Comparison of ENCODE assay signal across 12 cellular contexts in the genomic region with DNA sequence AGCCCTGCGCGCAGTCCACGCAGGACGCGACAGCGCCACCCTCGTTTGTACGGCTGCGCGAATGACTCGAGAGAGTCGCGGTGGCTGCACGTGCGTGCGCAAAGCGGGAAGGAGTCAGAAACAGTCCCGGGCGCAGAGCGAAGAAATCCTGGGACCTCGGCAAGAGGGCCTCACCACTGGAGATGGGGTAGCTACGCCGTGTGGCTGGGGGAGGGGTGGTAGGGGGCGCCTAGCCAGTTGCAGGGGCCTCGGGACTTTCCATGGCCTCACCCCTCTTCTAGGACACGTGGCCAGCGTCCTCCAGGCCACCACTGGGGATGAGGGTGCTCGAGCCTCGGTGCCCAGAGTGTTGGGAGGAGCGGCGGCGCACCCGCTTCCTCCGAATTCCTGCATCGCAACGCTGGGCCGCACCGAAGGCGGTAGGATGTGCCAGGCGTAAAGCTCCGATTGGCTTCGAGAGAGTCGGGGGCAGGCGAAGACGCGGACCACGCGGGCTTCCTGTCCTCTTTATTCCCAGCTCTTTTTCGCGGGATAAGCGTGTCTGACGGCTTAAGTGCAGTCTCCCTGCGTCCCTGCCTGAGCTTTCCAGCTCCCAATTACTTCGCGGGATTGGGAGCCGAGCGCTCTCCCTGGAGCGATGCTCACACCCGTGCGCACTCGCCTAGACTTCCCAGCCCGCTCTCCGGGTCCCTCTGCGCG. TPM values are rescaled to one million over a fixed set of nuclear protein-coding genes. Genes with fewer than 3 reads are reported as not detected.
A peak's percentile ranks its signal among the peaks of the same experiment; 100 is the strongest.
DNase-seq lines count a peak whose midpoint lies in the region; ATAC-seq, FAIRE-seq and TF ChIP-seq lines count a peak whose summit lies in the region.
"Had no signal": no experiment of that assay in that cellular context is flagged by ENCODE, and none has a peak within 500 bp of the region (broad histone marks: within the 10 kb centered on the region; RNA-seq: fewer than 3 reads in every experiment).

No MANE protein-coding gene starts in this region.

- H3K27me3 ChIP-seq in HUES64 (ENCODE audit: insufficient read depth, low read length), result peaks cover 100% of the 10 kb centered on the region
- peaks cover 31 to 36% of the 10 kb centered on the region in 2 experiments for H3K27me3 ChIP-seq in GM12878 (replicated peaks in 1 of 2; ENCODE audit: control insufficient read depth in 2 of 2, insufficient read depth in 2 of 2, low read length in 1 of 2)

- under 1% methylated on average over 65 of the region's 65 CpGs for WGBS in HUES64
- 41% methylated on average over 63 of the region's 65 CpGs for WGBS in GM12878 (ENCODE audit: insufficient coverage, insufficient replicate concordance, low lambda C conversion rate, missing lambda C conversion rate)

- DNase-seq in DMS53 treated with DMSO at 0.1 percent for 48 hours (lab: John Stamatoyannopoulos, UW; ENCODE audit: unreplicated experiment), result peak; percentile 29
- no peak for DNase-seq in GM12878 (ENCODE audit: low read depth, low spot score)
- no peak for DNase-seq in natural killer cell treated with Interleukin-12 subunit alpha and Interleukin-12 subunit beta and Interleukin-15 and Interleukin-18, amount 100 ng/mL, for 72 hours (ENCODE audit: low spot score)
- DNase-seq in D721Med (ENCODE audit: insufficient read length, low spot score), result no peak
- DNase-seq in RPMI8226, result no peak
- DNase-seq: activated naive CD4-positive, alpha-beta T cell treated with anti-CD3 and anti-CD28 coated beads, Interleukin-2, amount 50 U/mL, for 16 hours; NCI-H2081; T-helper 1 cell had no signal

- TF ChIP-seq EP300 in GM12878 (IDR thresholded peaks at IDR 0.05; ENCODE audit: borderline replicate concordance in 1 of 2, control insufficient read depth in 1 of 2, low read depth in 2 of 2, low read length in 2 of 2), result no peak

- BruUV-seq in GM12878 (replicated peaks; lab: Mats Ljungman, UMichigan), result no TSS peak

- H3K4me1 ChIP-seq in HUES64 (ENCODE audit: insufficient read depth, low read length), result peaks cover 33% of the 10 kb centered on the region
- no peaks in the 10 kb centered on the region for H3K4me1 ChIP-seq in GM12878 (ENCODE audit: control insufficient read depth, insufficient read depth, low read length)

- H3K36me3 ChIP-seq in HUES64 (ENCODE audit: insufficient read depth, low read length), result no peaks in the 10 kb centered on the region
- H3K36me3 ChIP-seq in GM12878 (ENCODE audit: control insufficient read depth in 2 of 2, insufficient read depth in 2 of 2, low read length in 1 of 2), result no peaks in the 10 kb centered on the region

- H3K79me2 ChIP-seq in GM12878 (ENCODE audit: control insufficient read depth, insufficient read depth, low read length), result no peaks in the 10 kb centered on the region

- POLR2A ChIA-PET in GM12878 (lab: Charles Lee), result no interaction called here

- FAIRE-seq in GM12878 (lab: Jason Lieb, UNC) (no peak), D721Med (lab: Jason Lieb, UNC) (no peak)

- SMC1A ChIA-PET in GM12878 (lab: Charles Lee; ENCODE audit: uncharacterized antibody, unreplicated experiment), result no interaction called here

- TF ChIP-seq CTCF in GM12878 (IDR thresholded peaks at IDR 0.05 in 2 of 3, conservative IDR thresholded peaks at IDR 0.05 in 1 of 3; ENCODE audit: control insufficient read depth in 2 of 3, extremely low read depth in 1 of 3, insufficient read depth in 1 of 3, low read depth in 3 of 3, low read length in 3 of 3) (no peak), D721Med (IDR thresholded peaks at IDR 0.05; ENCODE audit: insufficient read depth, missing control alignments) (no peak)

- H3K4me3 Mint-ChIP-seq in natural killer cell treated with Interleukin-12 subunit alpha and Interleukin-12 subunit beta and Interleukin-15 and Interleukin-18, amount 100 ng/mL, for 72 hours, result peak overlapping the region; percentile 44

- TF ChIP-seq POLR2A in GM12878 (IDR thresholded peaks at IDR 0.05; ENCODE audit: low read depth, low read length), result no peak

- peak overlapping the region; percentile 26 for H3K4me3 ChIP-seq in HUES64 (ENCODE audit: low read length)
- no peak overlapping the region for H3K4me3 ChIP-seq in GM12878

- ATAC-seq in GM12878 (no peak), HG03460 (IDR thresholded peaks at IDR 0.05; ENCODE audit: unreplicated experiment) (no peak), GM19351 (IDR thresholded peaks at IDR 0.05; ENCODE audit: unreplicated experiment) (no peak)
- ATAC-seq in natural killer cell treated with Interleukin-12 subunit alpha and Interleukin-12 subunit beta and Interleukin-15 and Interleukin-18, amount 100 ng/mL, for 72 hours, result no peak
- ATAC-seq: esophagus mucosa had no signal

- TF ChIP-seq RAD21 in GM12878 (IDR thresholded peaks at IDR 0.05; ENCODE audit: insufficient read depth, low read depth, low read length), result no peak

- no peaks in the 10 kb centered on the region for H3K9me3 Mint-ChIP-seq in natural killer cell treated with Interleukin-12 subunit alpha and Interleukin-12 subunit beta and Interleukin-15 and Interleukin-18, amount 100 ng/mL, for 72 hours

- H3K27ac ChIP-seq in HUES64 (ENCODE audit: low read depth, low read length), result no peak overlapping the region
- H3K27ac ChIP-seq in GM12878 (ENCODE audit: control insufficient read depth, insufficient read depth), result no peak overlapping the region

- H3K27me3 Mint-ChIP-seq in natural killer cell treated with Interleukin-12 subunit alpha and Interleukin-12 subunit beta and Interleukin-15 and Interleukin-18, amount 100 ng/mL, for 72 hours, result peaks cover 56 to 73% of the 10 kb centered on the region in 2 donors

- CTCF ChIA-PET in GM12878 (lab: Yijun Ruan, JAX), result interaction anchor here (0.5 to 1.5 kb wide), 4 partner anchors 51 to 419 kb away, joined by 3 to 5 read pairs (median 3); no protein-coding TSS in a partner anchor

- no peak overlapping the region for H3K4me2 ChIP-seq in GM12878 (ENCODE audit: control insufficient read depth, insufficient read depth)

- in situ Hi-C loops in GM12878 (cut with MboI), result loop anchor here (5.0 kb wide), 1 partner anchor 218 kb away; no protein-coding TSS in a partner anchor

- H3K9ac ChIP-seq in HUES64 (ENCODE audit: low read depth, low read length) (no peak overlapping the region), GM12878 (ENCODE audit: control insufficient read depth, insufficient read depth, low read length) (no peak overlapping the region)

- H3K36me3 Mint-ChIP-seq in natural killer cell treated with Interleukin-12 subunit alpha and Interleukin-12 subunit beta and Interleukin-15 and Interleukin-18, amount 100 ng/mL, for 72 hours, result no peaks in the 10 kb centered on the region

- no peaks in the 10 kb centered on the region for H3K9me3 ChIP-seq in HUES64 (ENCODE audit: insufficient read depth, low read depth, low read length)
- no peaks in the 10 kb centered on the region for H3K9me3 ChIP-seq in GM12878 (replicated peaks; ENCODE audit: control insufficient read depth, insufficient read depth, low read length)

- intact Hi-C loops in GM12878 (cut with micrococcal nuclease; ENCODE audit: unreplicated experiment), result no loop called here

- H2AFZ ChIP-seq in GM12878 (ENCODE audit: control insufficient read depth, low read depth, low read length), result no peak overlapping the region

- no peaks in the 10 kb centered on the region for H4K20me1 ChIP-seq in GM12878 (ENCODE audit: control insufficient read depth, insufficient read depth)

- RAD21 ChIA-PET in GM12878 (lab: Charles Lee; ENCODE audit: unreplicated experiment), result interaction anchor here (1.1 kb wide), 1 partner anchor 87 kb away, joined by 3 read pairs; no protein-coding TSS in a partner anchor

- H3K27ac Mint-ChIP-seq in natural killer cell treated with Interleukin-12 subunit alpha and Interleukin-12 subunit beta and Interleukin-15 and Interleukin-18, amount 100 ng/mL, for 72 hours, result no peak overlapping the region

- H3K4me1 Mint-ChIP-seq in natural killer cell treated with Interleukin-12 subunit alpha and Interleukin-12 subunit beta and Interleukin-15 and Interleukin-18, amount 100 ng/mL, for 72 hours (ENCODE audit: low read depth in 2 of 2), result peaks cover 26 to 32% of the 10 kb centered on the region in 2 donors

TF ChIP-seq in GM12878, 131 proteins besides CTCF, POLR2A, EP300 and RAD21:
- TF ChIP-seq MEF2A (IDR thresholded peaks at IDR 0.05; ENCODE audit: insufficient read depth, low read depth, low read length) (no peak), BHLHE40 (IDR thresholded peaks at IDR 0.05; ENCODE audit: borderline replicate concordance in 1 of 2, low read depth in 2 of 2, low read length in 1 of 2) (peak in 1 of 2 experiments; percentile 55; a peak in 2 of 4 replicates), NFYA (IDR thresholded peaks at IDR 0.05; ENCODE audit: borderline replicate concordance, low read depth, low read length) (no peak), EZH2 (IDR thresholded peaks at IDR 0.05; ENCODE audit: borderline replicate concordance, control insufficient read depth, low read depth, low read length) (0 out of 2 replicates have a peak, but pooled peaks have one; percentile 59)

RNA-seq across cellular contexts. Expression of gene NCR2, which starts 38.7 kb away (rescaled TPM):
- not detected for polyA plus RNA-seq in HUES64 (2013, experiment 1 of 2)
- not detected for polyA plus RNA-seq in HUES64 (2013, experiment 2 of 2)
- total RNA-seq in GM12878 (2013; cell fraction: nucleolus; rRNA removed), result 1.2 and 2.0 TPM in 2 replicates
- not detected in 2 replicates for total RNA-seq in GM12878 (2014; rRNA removed)
- total RNA-seq in GM12878 (2014; rRNA removed; fragmentation: Illumina TruSeq; extraction: Trizol), result not detected in 2 replicates
- not detected in 2 replicates for total RNA-seq in GM12878 (2021)
- polyA plus RNA-seq in GM12878 (2011; ENCODE audit: low read depth), result 0.42 TPM
- polyA plus RNA-seq in GM12878 (2011; rRNA removed), result 0.22 and 0.53 TPM in 2 replicates
- 1.1 and 1.6 TPM in 2 replicates for polyA plus RNA-seq in GM12878 (2011; cell fraction: cytosol; rRNA removed)
- polyA plus RNA-seq in GM12878 (2011; cell fraction: nucleus; rRNA removed), result 0.35 and 0.42 TPM in 2 replicates
- 0.20 and 1.2 TPM in 2 replicates for polyA plus RNA-seq in GM12878 (2012)
- not detected in 2 replicates for polyA plus RNA-seq in GM12878 (2014; fragmentation: Illumina TruSeq; extraction: Trizol)
- polyA plus RNA-seq in GM12878 (2014; fragmentation: Nextera tagmentation; extraction: Ambion mirVana), result not detected
- 0.09 TPM in 1 of 2 replicates, not detected in the other for polyA plus RNA-seq in GM12878 (2014; rRNA removed)
- polyA plus RNA-seq in GM12878 (2016; fragmentation: Nextera tagmentation; extraction: Ambion mirVana), result under 1 TPM in 1 of 2 experiments, not detected in 1; 0.21 TPM
- 0.51 and 1.1 TPM in 2 replicates for polyA minus RNA-seq in GM12878 (2011; rRNA and poly(A)+ RNA removed)
- not detected in 2 replicates for polyA minus RNA-seq in GM12878 (2011; cell fraction: cytosol; rRNA and poly(A)+ RNA removed)
- 0.48 and 0.77 TPM in 2 replicates for polyA minus RNA-seq in GM12878 (2011; cell fraction: nucleus; rRNA and poly(A)+ RNA removed)
- 1 to 10 TPM in 1 of 2 donors, not detected in 1; 1.0 TPM for total RNA-seq in natural killer cell treated with Interleukin-12 subunit alpha and Interleukin-12 subunit beta and Interleukin-15 and Interleukin-18, amount 100 ng/mL, for 72 hours
- total RNA-seq: esophagus mucosa had no signal
